1 cellular context compared by ENCODE assay signal in genomic region chr1:108852541-108852940, GRCh38.
TF ChIP-seq lines count a peak whose summit lies in the region.

No MANE protein-coding gene starts in this region.

TF ChIP-seq in SK-N-SH, 30 proteins besides CTCF, POLR2A, EP300 and RAD21 (continued from another document):
- no peak for TF ChIP-seq REST (IDR thresholded peaks at IDR 0.05; ENCODE audit: low read depth, low read length)
- TF ChIP-seq TAF1 (IDR thresholded peaks at IDR 0.05; ENCODE audit: borderline replicate concordance, low read depth, low read length) = no peak
- TF ChIP-seq YY1 (IDR thresholded peaks at IDR 0.05; ENCODE audit: low read depth) = no peak
- TF ChIP-seq USF1 (IDR thresholded peaks at IDR 0.05; ENCODE audit: borderline replicate concordance, low read depth) = no peak
- TF ChIP-seq SIN3A (IDR thresholded peaks at IDR 0.05; ENCODE audit: borderline replicate concordance, low read depth, low read length) = no peak
- TF ChIP-seq JUND (IDR thresholded peaks at IDR 0.05) = no peak
